23 cellular contexts compared by ENCODE assay signal in the genomic region with DNA sequence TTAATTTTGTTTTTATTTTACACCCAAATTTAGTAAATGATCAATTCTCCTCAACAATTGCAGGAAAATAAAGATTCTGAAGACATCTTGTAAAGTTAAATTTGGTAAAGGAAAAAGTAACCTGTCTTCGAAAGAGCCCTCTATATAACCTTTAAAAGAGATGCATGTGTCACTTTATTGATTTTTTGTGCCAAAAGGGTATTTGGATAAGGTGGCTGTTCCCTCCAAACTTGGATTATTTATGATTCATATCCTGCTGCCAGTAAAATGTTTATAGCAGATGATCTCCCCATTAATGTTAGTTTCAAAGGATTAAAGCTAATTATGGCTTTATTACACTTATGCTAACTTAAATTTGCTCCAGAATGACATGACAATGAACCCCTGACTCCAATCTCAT.
"Had no signal": no experiment of that assay in that cellular context is flagged by ENCODE, and none has a peak within 500 bp of the region (broad histone marks: within the 10 kb centered on the region; RNA-seq: fewer than 3 reads in every experiment).

No MANE protein-coding gene starts in this region.

- ATAC-seq: activated CD4-positive, alpha-beta T cell treated with anti-CD3 and anti-CD28 coated beads for 36 hours; activated CD8-positive, alpha-beta T cell treated with anti-CD3 and anti-CD28 coated beads, Interleukin-2, amount 10 ng/mL, durations not matched to agents 7 days and 5 days; activated naive CD8-positive, alpha-beta T cell treated with anti-CD3 and anti-CD28 coated beads, Interleukin-2, amount 50 U/mL, for 24 hours; K562 had no signal

- H3K36me3 ChIP-seq: WERI-Rb-1 had no signal

- H3K36me3 Mint-ChIP-seq: brain had no signal

- H3K27ac Mint-ChIP-seq: activated CD8-positive, alpha-beta T cell treated with anti-CD3 and anti-CD28 coated beads, Interleukin-2, amount 10 ng/mL, durations not matched to agents 7 days and 5 days; activated naive CD4-positive, alpha-beta T cell treated with anti-CD3 and anti-CD28 coated beads, Interleukin-2, amount 50 U/mL, for 24 hours; activated naive CD8-positive, alpha-beta T cell treated with anti-CD3 and anti-CD28 coated beads, Interleukin-2, amount 50 U/mL, for 24 hours; brain had no signal

- DNase-seq: activated CD4-positive, alpha-beta T cell treated with anti-CD3 and anti-CD28 coated beads for 36 hours; activated CD4-positive, alpha-beta T cell treated with anti-CD3 and anti-CD28 coated beads, Interleukin-2, amount 50 U/mL, for 4 hours; activated CD8-positive, alpha-beta memory T cell treated with anti-CD3 and anti-CD28 coated beads, Interleukin-2, amount 50 U/mL, for 48 hours; activated CD8-positive, alpha-beta T cell treated with anti-CD3 and anti-CD28 coated beads, Interleukin-2, amount 10 ng/mL, durations not matched to agents 7 days and 5 days; activated effector memory CD4-positive, alpha-beta T cell treated with Interleukin-2 at 50 U/mL for 16 hours; activated naive CD4-positive, alpha-beta T cell; activated naive CD8-positive, alpha-beta T cell treated with anti-CD3 and anti-CD28 coated beads, Interleukin-2, amount 50 U/mL, for 24 hours; activated T-cell treated with anti-CD3 and anti-CD28 coated beads, Interleukin-2, amount 50 U/mL, for 1 hour; amniotic stem cell; Karpas-422; NCI-H1048; NCI-H146; NCI-H187 treated with DMSO at 0.1 percent for 48 hours; NCI-H2081 treated with DMSO at 0.1 percent for 48 hours; NCI-H226; NCI-H510A treated with DMSO at 0.1 percent for 48 hours; SIG-M5; T-helper 1 cell; WERI-Rb-1 had no signal

- H3K27ac ChIP-seq: SK-N-MC, WERI-Rb-1 had no signal

- H3K4me3 ChIP-seq: K562, SK-N-MC had no signal
